In the genomic region with DNA sequence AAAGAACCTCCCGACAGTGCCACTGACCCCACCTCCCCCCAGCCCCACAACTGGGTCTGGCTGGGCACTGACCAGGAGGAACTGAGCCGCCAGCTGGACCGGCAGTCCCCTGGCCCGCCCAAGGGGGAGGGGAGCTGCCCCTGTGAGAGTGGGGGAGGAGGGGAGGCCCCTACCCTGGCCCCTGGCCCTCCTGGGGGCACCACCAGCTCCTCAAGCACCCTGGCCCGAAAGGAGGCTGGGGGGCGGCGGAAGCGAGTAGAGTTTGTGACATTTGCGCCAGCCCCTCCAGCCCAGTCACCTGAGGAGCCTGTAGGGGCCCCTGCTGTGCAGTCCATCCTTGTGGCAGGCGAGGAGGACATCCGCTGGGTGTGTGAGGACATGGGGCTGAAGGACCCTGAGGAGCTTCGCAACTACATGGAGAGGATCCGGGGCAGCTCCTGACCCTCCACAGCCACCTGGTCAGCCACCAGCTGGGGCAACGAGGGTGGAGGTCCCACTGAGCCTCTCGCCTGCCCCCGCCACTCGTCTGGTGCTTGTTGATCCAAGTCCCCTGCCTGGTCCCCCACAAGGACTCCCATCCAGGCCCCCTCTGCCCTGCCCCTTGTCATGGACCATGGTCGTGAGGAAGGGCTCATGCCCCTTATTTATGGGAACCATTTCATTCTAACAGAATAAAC, we compare ENCODE assay signal across 16 cellular contexts. TPM values are rescaled to one million over a fixed set of nuclear protein-coding genes. Genes with fewer than 3 reads are reported as not detected.
DNase-seq lines count a peak whose midpoint lies in the region; ATAC-seq and TF ChIP-seq lines count a peak whose summit lies in the region.
"Had no signal": no experiment of that assay in that cellular context is flagged by ENCODE, and none has a peak within 500 bp of the region (broad histone marks: within the 10 kb centered on the region; RNA-seq: fewer than 3 reads in every experiment).

No MANE protein-coding gene starts in this region.

- 80% methylated on average over 1 of the region's 18 CpGs; no CpG with 5 or more reads in 1 of the 2 donors for WGBS in gastroesophageal sphincter (ENCODE audit: low coverage in 1 of 2), 2 donors
- 88 to 93% (median 89%) methylated on average over 7 to 18 of the region's 18 CpGs for WGBS in spleen, 5 donors

- TF ChIP-seq POLR2A in GM19193 (IDR thresholded peaks at IDR 0.05; ENCODE audit: extremely low read depth, insufficient read depth, insufficient read length) (peak; percentile 6), gastroesophageal sphincter (IDR thresholded peaks at IDR 0.05) (no peak), spleen (IDR thresholded peaks at IDR 0.05) (no peak)

- TF ChIP-seq CTCF in gastroesophageal sphincter (IDR thresholded peaks at IDR 0.05): no peak
- no peak for TF ChIP-seq CTCF in spleen (IDR thresholded peaks at IDR 0.05 in 8 of 11, conservative IDR thresholded peaks at IDR 0.05 in 3 of 11)

- H3K4me3 ChIP-seq in gastroesophageal sphincter (no peak overlapping the region), spleen (no peak overlapping the region)
- H3K4me3 ChIP-seq: K562, thoracic aorta had no signal

- peaks cover 0 to 53% of the 10 kb centered on the region in 2 donors for H3K36me3 ChIP-seq in gastroesophageal sphincter
- peaks cover 3 to 59% (median 45%) of the 10 kb centered on the region in 6 donors for H3K36me3 ChIP-seq in spleen

- H3K27ac ChIP-seq in gastroesophageal sphincter (peak overlapping the region in 3 of 4 donors; percentile 32 to 51 (median 49)), spleen (peak overlapping the region in 2 of 8 donors; percentile 6 to 56)
- H3K27ac ChIP-seq: thoracic aorta had no signal

- no peaks in the 10 kb centered on the region for H3K4me1 ChIP-seq in gastroesophageal sphincter
- peaks cover 0 to 58% (median 24%) of the 10 kb centered on the region in 6 donors for H3K4me1 ChIP-seq in spleen

- no peak for ATAC-seq in gastroesophageal sphincter
- no peak for ATAC-seq in stimulated activated naive CD8-positive, alpha-beta T cell treated with anti-CD3 and anti-CD28 coated beads, Interleukin-15, Interleukin-2, amounts not matched to agents 100 U/mL and 50 U/mL, for 24 hours
- ATAC-seq: activated CD8-positive, alpha-beta T cell treated with anti-CD3 and anti-CD28 coated beads for 36 hours; CD8-positive, alpha-beta T cell; K562 had no signal

- peak; percentile 75 for DNase-seq in spleen
- no peak for DNase-seq in NAMALWA (ENCODE audit: low spot score)
- no peak for DNase-seq in T1000 (lab: John Stamatoyannopoulos, UW)
- no peak for DNase-seq in stimulated activated naive CD8-positive, alpha-beta T cell treated with anti-CD3 and anti-CD28 coated beads, Interleukin-15, Interleukin-2, amounts not matched to agents 100 U/mL and 50 U/mL, for 24 hours
- DNase-seq: activated CD4-positive, CD25-positive, alpha-beta regulatory T cell; activated CD8-positive, alpha-beta T cell treated with anti-CD3 and anti-CD28 coated beads for 36 hours; activated naive CD4-positive, alpha-beta T cell treated with Interleukin-2 at 50 U/mL for 16 hours; activated T-cell treated with anti-CD3 and anti-CD28 coated beads, Interleukin-2, amount 50 U/mL, for 24 hours; CD8-positive, alpha-beta T cell; DMS79 treated with DMSO at 0.1 percent for 48 hours; erythroblast; NCI-H187 treated with DMSO at 0.1 percent for 48 hours had no signal

- intact Hi-C loops in spleen (cut with DNase I; ENCODE audit: low total_unique reads): no loop called here

- no peak for TF ChIP-seq EP300 in gastroesophageal sphincter (IDR thresholded peaks at IDR 0.05)

- H3K27me3 ChIP-seq in gastroesophageal sphincter: peaks cover 10% of the 10 kb centered on the region
- H3K27me3 ChIP-seq in spleen (replicated peaks in 1 of 7): no peaks in the 10 kb centered on the region

- no peaks in the 10 kb centered on the region for H3K9me3 ChIP-seq in gastroesophageal sphincter
- no peaks in the 10 kb centered on the region for H3K9me3 ChIP-seq in spleen
- H3K9me3 ChIP-seq: thoracic aorta had no signal

RNA-seq across cellular contexts. Expression of gene TMEM132A, which starts 12.3 kb away (rescaled TPM):
- total RNA-seq in gastroesophageal sphincter (1 to 10 TPM; 3.2 to 8.9 (median 6.5) TPM), spleen (10 to 100 TPM in 4 of 7 donors, 1 to 10 TPM in 3; 5.6 to 15.6 (median 13.0) TPM)
- 10 to 100 TPM in 1 of 3 donors, 1 to 10 TPM in 2; 5.7 to 11.4 (median 7.1) TPM for polyA plus RNA-seq in spleen
- total RNA-seq: CD8-positive, alpha-beta T cell had no signal

RNA-seq across cellular contexts. Expression of gene SLC15A3, which starts 15.4 kb away (rescaled TPM):
- total RNA-seq in gastroesophageal sphincter (10 to 100 TPM; 16.7 to 48.4 (median 19.5) TPM), spleen (100 to 1,000 TPM in 4 of 7 donors, 10 to 100 TPM in 3; 62.9 to 133 (median 114) TPM)
- 100 to 1,000 TPM in 2 of 3 donors, 10 to 100 TPM in 1; 83.8 to 139 (median 115) TPM for polyA plus RNA-seq in spleen

RNA-seq across cellular contexts. Expression of gene TMEM109, which starts 22.6 kb away (rescaled TPM):
- 100 to 1,000 TPM; 107 to 132 (median 120) TPM for total RNA-seq in gastroesophageal sphincter
- total RNA-seq in spleen: 100 to 1,000 TPM in 6 of 7 donors, 10 to 100 TPM in 1; 82.1 to 125 (median 109) TPM
- polyA plus RNA-seq in spleen: 10 to 100 TPM; 53.6 to 84.7 (median 84.5) TPM

RNA-seq across cellular contexts. Expression of gene PRPF19, which starts 30.2 kb away (rescaled TPM):
- total RNA-seq in gastroesophageal sphincter (10 to 100 TPM; 50.2 to 73.6 (median 60.5) TPM), spleen (10 to 100 TPM; 58.7 to 81.1 (median 73.4) TPM)
- polyA plus RNA-seq in spleen: 10 to 100 TPM; 65.2 to 76.7 (median 66.4) TPM

RNA-seq across cellular contexts. Expression of gene CD6, which starts 34.9 kb away (rescaled TPM):
- total RNA-seq in gastroesophageal sphincter (1 to 10 TPM in 1 of 4 donors, under 1 TPM in 2, not detected in 1; 0.15 to 2.7 (median 0.35) TPM), spleen (10 to 100 TPM; 13.4 to 47.6 (median 31.4) TPM)
- polyA plus RNA-seq in spleen: 10 to 100 TPM; 10.9 to 21.8 (median 20.3) TPM
- polyA plus RNA-seq: K562 had no signal
